2 cellular contexts compared by ENCODE assay signal in the genomic region with DNA sequence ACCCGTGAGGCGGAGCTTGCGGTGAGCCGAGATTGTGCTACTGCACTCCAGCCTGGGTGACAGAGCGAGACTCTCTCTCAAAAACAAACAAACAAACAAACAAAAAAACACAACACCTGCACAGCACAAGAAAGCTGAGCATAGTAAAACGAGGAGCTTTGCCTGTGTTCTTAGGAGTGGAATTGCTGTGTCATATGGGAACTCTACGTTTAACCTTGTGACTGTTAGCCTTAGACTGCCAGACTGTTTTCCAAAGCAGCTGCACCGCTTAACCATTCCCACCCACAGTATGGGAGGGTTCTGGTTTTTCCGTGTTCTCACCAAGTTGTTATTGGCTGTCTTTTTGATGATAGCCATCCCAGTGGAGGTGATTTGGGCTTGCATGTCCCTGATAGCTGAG.
TF ChIP-seq lines count a peak whose summit lies in the region.

No MANE protein-coding gene starts in this region.

TF ChIP-seq in HepG2, 621 proteins besides CTCF, POLR2A, EP300 and RAD21:
- TF ChIP-seq SAP130 (CRISPR knock-in tag; IDR thresholded peaks at IDR 0.05; ENCODE audit: low read depth) (no peak), NFE2L2 (IDR thresholded peaks at IDR 0.05; ENCODE audit: low read length) (0 out of 2 replicates have a peak, but pooled peaks have one; percentile 10)

TF ChIP-seq in K562, 482 proteins besides CTCF, POLR2A, EP300 and RAD21:
- TF ChIP-seq DACH1 (IDR thresholded peaks at IDR 0.05; ENCODE audit: partially characterized antibody) (no peak), KDM2B (CRISPR knock-in tag; IDR thresholded peaks at IDR 0.05) (no peak), CBX2 (IDR thresholded peaks at IDR 0.05; ENCODE audit: insufficient read depth, low read length, poor library complexity, severe bottlenecking) (no peak), NFE2 (IDR thresholded peaks at IDR 0.05; ENCODE audit: low read depth) (peak; percentile 25; the same call in 1 of the 2 replicates), ZBTB33 (CRISPR knock-in tag; IDR thresholded peaks at IDR 0.05) (0 out of 2 replicates have a peak, but pooled peaks have one; percentile 17), ELF2 (CRISPR knock-in tag; IDR thresholded peaks at IDR 0.05) (no peak), CEBPB (tag; IDR thresholded peaks at IDR 0.05) (no peak), MAFK (IDR thresholded peaks at IDR 0.05; ENCODE audit: low read length) (peak; percentile 28; the same call in 1 of the 2 replicates), ZFP36 (IDR thresholded peaks at IDR 0.05; ENCODE audit: low read depth, low read length, partially characterized antibody) (no peak), ZNF316 (IDR thresholded peaks at IDR 0.05) (peak; percentile 55; the same call in 1 of the 2 replicates), CBFA2T3 (IDR thresholded peaks at IDR 0.05) (no peak), BHLHE40 (IDR thresholded peaks at IDR 0.05; ENCODE audit: low read length) (no peak), MAFG (tag; conservative IDR thresholded peaks at IDR 0.05) (peak; percentile 48; the same call in 1 of the 2 replicates), C11orf30 (IDR thresholded peaks at IDR 0.05; ENCODE audit: low read depth) (peak; percentile 57)
